In the genomic region with DNA sequence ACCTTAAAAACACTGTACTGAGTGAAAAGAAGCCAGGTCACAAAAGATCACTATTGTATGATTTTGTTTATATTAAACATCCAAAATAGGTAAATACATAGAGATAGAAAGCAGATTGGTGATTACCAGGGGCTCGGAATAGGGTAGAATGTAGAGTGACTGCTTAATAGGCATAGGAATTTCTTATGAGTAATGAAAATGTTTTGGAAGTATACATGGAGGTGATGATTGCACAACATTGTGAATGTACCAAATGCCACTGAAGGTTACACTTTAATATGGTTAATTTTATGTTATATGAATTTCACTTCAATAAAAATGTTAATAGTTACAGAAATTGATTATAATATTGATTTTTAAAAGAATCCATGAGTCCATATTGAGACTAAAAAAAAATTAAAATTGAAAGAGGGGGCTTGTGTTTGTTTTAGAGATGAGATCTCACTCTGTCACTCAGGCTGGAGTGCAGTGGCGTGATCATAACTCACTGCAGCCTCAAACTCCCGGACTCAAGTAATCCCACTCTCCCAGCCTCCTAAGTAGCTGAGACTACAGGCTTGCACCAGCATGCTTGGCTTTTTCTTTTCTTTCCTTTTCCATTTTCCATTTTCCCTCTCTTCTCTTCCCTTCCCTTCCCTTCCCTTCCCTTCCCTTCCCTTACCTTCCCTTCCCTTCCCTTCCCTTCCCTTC, we compare ENCODE assay signal across 34 cellular contexts.
A peak's percentile ranks its signal among the peaks of the same experiment; 100 is the strongest.
DNase-seq lines count a peak whose midpoint lies in the region; ATAC-seq and TF ChIP-seq lines count a peak whose summit lies in the region.
"Had no signal": no experiment of that assay in that cellular context is flagged by ENCODE, and none has a peak within 500 bp of the region (broad histone marks: within the 10 kb centered on the region; RNA-seq: fewer than 3 reads in every experiment).

No MANE protein-coding gene starts in this region.

- DNase-seq in NCI-H82 (lab: John Stamatoyannopoulos, UW) (peak; percentile 7), NCI-H82 treated with DMSO at 0.1 percent for 48 hours (lab: John Stamatoyannopoulos, UW; ENCODE audit: unreplicated experiment) (no peak), RWPE1 (ENCODE audit: low spot score) (peak; percentile 51), fibroblast of gingiva (ENCODE audit: low read depth) (peak; percentile 26), globus pallidus (ENCODE audit: low spot score) (no peak), SKM-1 treated with dmso at 0.1 percent for 144 hours (lab: John Stamatoyannopoulos, UW; ENCODE audit: unreplicated experiment) (no peak)
- DNase-seq in stimulated activated naive CD8-positive, alpha-beta T cell treated with anti-CD3 and anti-CD28 coated beads, Interleukin-15, amount 100 ng/mL, for 72 hours = no peak
- DNase-seq: activated CD4-positive, CD25-positive, alpha-beta regulatory T cell; activated naive CD4-positive, alpha-beta T cell treated with Interleukin-2 at 50 U/mL for 16 hours; activated T-cell treated with anti-CD3 and anti-CD28 coated beads, Interleukin-2, amount 50 U/mL, for 72 hours; adrenal gland; AML-193; CD4-positive, alpha-beta T cell; effector CD4-positive, alpha-beta T cell; gastrocnemius medialis; H7; hippocampal formation; immature natural killer cell; Kasumi-1; mesenchymal stem cell; NCI-H1092; NCI-H1694 treated with DMSO at 0.1 percent for 48 hours; NCI-H2171; NCI-H526; pancreas; RPMI8226; spleen; upper lobe of left lung had no signal

- no peak overlapping the region for H3K4me3 Mint-ChIP-seq in stimulated activated naive CD8-positive, alpha-beta T cell treated with anti-CD3 and anti-CD28 coated beads, Interleukin-15, amount 100 ng/mL, for 72 hours
- H3K4me3 Mint-ChIP-seq: activated T-cell treated with anti-CD3 and anti-CD28 coated beads, Interleukin-2, amount 50 U/mL, for 72 hours; brain; CD4-positive, alpha-beta T cell; immature natural killer cell; neural crest cell had no signal

- no peaks in the 10 kb centered on the region for H3K27me3 Mint-ChIP-seq in stimulated activated naive CD8-positive, alpha-beta T cell treated with anti-CD3 and anti-CD28 coated beads, Interleukin-15, amount 100 ng/mL, for 72 hours
- H3K27me3 Mint-ChIP-seq: brain; CD4-positive, alpha-beta T cell had no signal

- peaks cover 0 to 5% of the 10 kb centered on the region in 2 donors for H3K9me3 Mint-ChIP-seq in stimulated activated naive CD8-positive, alpha-beta T cell treated with anti-CD3 and anti-CD28 coated beads, Interleukin-15, amount 100 ng/mL, for 72 hours
- H3K9me3 Mint-ChIP-seq: activated T-cell treated with anti-CD3 and anti-CD28 coated beads, Interleukin-2, amount 50 U/mL, for 72 hours; brain; CD4-positive, alpha-beta T cell; immature natural killer cell; neural crest cell had no signal

- CTCF ChIA-PET in RWPE1 (lab: Yijun Ruan, JAX) = no interaction called here

- peak overlapping the region; percentile 19; the same call in 1 of the 2 replicates for H3K27ac ChIP-seq in RWPE1
- H3K27ac ChIP-seq: 22Rv1, adrenal gland, gastrocnemius medialis, pancreas, right atrium auricular region, spleen, upper lobe of left lung had no signal

- peaks cover 19% of the 10 kb centered on the region for H3K4me1 Mint-ChIP-seq in stimulated activated naive CD8-positive, alpha-beta T cell treated with anti-CD3 and anti-CD28 coated beads, Interleukin-15, amount 100 ng/mL, for 72 hours
- H3K4me1 Mint-ChIP-seq: brain, neural crest cell had no signal

- no peak for TF ChIP-seq CTCF in RWPE1 (conservative IDR thresholded peaks at IDR 0.05; ENCODE audit: low read depth)

- POLR2A ChIA-PET in RWPE1 (lab: Yijun Ruan, JAX; ENCODE audit: low non-redundant PET) = no interaction called here

- no peak overlapping the region for H3K27ac Mint-ChIP-seq in stimulated activated naive CD8-positive, alpha-beta T cell treated with anti-CD3 and anti-CD28 coated beads, Interleukin-15, amount 100 ng/mL, for 72 hours
- H3K27ac Mint-ChIP-seq: activated T-cell treated with anti-CD3 and anti-CD28 coated beads, Interleukin-2, amount 50 U/mL, for 72 hours; brain; CD4-positive, alpha-beta T cell; immature natural killer cell had no signal

- no peak for ATAC-seq in stimulated activated naive CD8-positive, alpha-beta T cell treated with anti-CD3 and anti-CD28 coated beads, Interleukin-15, amount 100 ng/mL, for 72 hours
- no peak for ATAC-seq in HG03354 (IDR thresholded peaks at IDR 0.05; ENCODE audit: poor library complexity, severe bottlenecking, unreplicated experiment)
- ATAC-seq: activated T-cell treated with anti-CD3 and anti-CD28 coated beads, Interleukin-2, amount 50 U/mL, for 72 hours; gastrocnemius medialis; left lobe of liver; pancreas had no signal

Comparison
In these comparisons a context has a peak if more than half of its experiments do, and no peak if none do; other contexts are left out.
1. DNase-seq: peak in NCI-H82 (single experiment), RWPE1 (single experiment) and fibroblast of gingiva (single experiment); none in NCI-H82 treated with DMSO at 0.1 percent for 48 hours (single experiment), stimulated activated naive CD8-positive, alpha-beta T cell treated with anti-CD3 and anti-CD28 coated beads, Interleukin-15, amount 100 ng/mL, for 72 hours (0 of 2), globus pallidus (single experiment) and SKM-1 treated with dmso at 0.1 percent for 144 hours (single experiment).